8 cellular contexts compared by ENCODE assay signal in genomic region chr14:101876539-101876938, GRCh38.
DNase-seq lines count a peak whose midpoint lies in the region; ATAC-seq and TF ChIP-seq lines count a peak whose summit lies in the region.

No MANE protein-coding gene starts in this region.

- H3K27ac Mint-ChIP-seq in stimulated activated memory B cell treated with anti-CD40 and anti-IgM and Interleukin-4, amounts not matched to agents 10 μg/mL and 1 μg/mL and 100 μg/mL, for 72 hours = peak overlapping the region; percentile 60

- H3K4me1 Mint-ChIP-seq in stimulated activated memory B cell treated with anti-CD40 and anti-IgM and Interleukin-4, amounts not matched to agents 10 μg/mL and 1 μg/mL and 100 μg/mL, for 72 hours = peaks cover 86% of the 10 kb centered on the region

- H3K27me3 ChIP-seq in lower lobe of right lung (ENCODE audit: low read depth) (no peaks in the 10 kb centered on the region), SJCRH30 (no peaks in the 10 kb centered on the region)

- H3K4me1 ChIP-seq in lower lobe of right lung = peaks cover 34% of the 10 kb centered on the region
- peaks cover 27% of the 10 kb centered on the region for H3K4me1 ChIP-seq in SJCRH30

- intact Hi-C loops in lower lobe of right lung (cut with DNase I) = no loop called here

- H3K9me3 ChIP-seq in lower lobe of right lung (no peaks in the 10 kb centered on the region), SJCRH30 (replicated peaks) (no peaks in the 10 kb centered on the region)

- peak; percentile 85 for ATAC-seq in GM18867 (IDR thresholded peaks at IDR 0.05; ENCODE audit: unreplicated experiment)
- ATAC-seq in HG03025 (IDR thresholded peaks at IDR 0.05; ENCODE audit: low FRiP score, unreplicated experiment) = peak; percentile 87
- ATAC-seq in lower lobe of right lung = peak; percentile 78 to 85
- peak; percentile 100 for ATAC-seq in stimulated activated memory B cell treated with anti-CD40 and anti-IgM and Interleukin-4, amounts not matched to agents 10 μg/mL and 1 μg/mL and 100 μg/mL, for 72 hours

- H3K36me3 ChIP-seq in lower lobe of right lung (peaks cover 17% of the 10 kb centered on the region), SJCRH30 (peaks cover 3% of the 10 kb centered on the region; the same call in 1 of the 2 replicates)

- no peak for TF ChIP-seq CTCF in lower lobe of right lung (IDR thresholded peaks at IDR 0.05)

- DNase-seq in SHP77 treated with DMSO at 0.1 percent for 48 hours (lab: John Stamatoyannopoulos, UW) = peak; percentile 25
- DNase-seq in activated naive CD4-positive, alpha-beta T cell (lab: John Stamatoyannopoulos, UW) = peak in 3 of 4 experiments; percentile 13 to 20 (median 17)
- DNase-seq in lower lobe of right lung = peak; percentile 81
- no peak for DNase-seq in SJCRH30
- no peak for DNase-seq in H4 (ENCODE audit: low spot score)

- no peaks in the 10 kb centered on the region for H3K9me3 Mint-ChIP-seq in stimulated activated memory B cell treated with anti-CD40 and anti-IgM and Interleukin-4, amounts not matched to agents 10 μg/mL and 1 μg/mL and 100 μg/mL, for 72 hours

- no peaks in the 10 kb centered on the region for H3K27me3 Mint-ChIP-seq in stimulated activated memory B cell treated with anti-CD40 and anti-IgM and Interleukin-4, amounts not matched to agents 10 μg/mL and 1 μg/mL and 100 μg/mL, for 72 hours

- peak overlapping the region; percentile 57 for H3K4me3 Mint-ChIP-seq in stimulated activated memory B cell treated with anti-CD40 and anti-IgM and Interleukin-4, amounts not matched to agents 10 μg/mL and 1 μg/mL and 100 μg/mL, for 72 hours

- H3K36me3 Mint-ChIP-seq in stimulated activated memory B cell treated with anti-CD40 and anti-IgM and Interleukin-4, amounts not matched to agents 10 μg/mL and 1 μg/mL and 100 μg/mL, for 72 hours = peaks cover 21% of the 10 kb centered on the region

- H3K4me3 ChIP-seq in lower lobe of right lung (peak overlapping the region; percentile 11), SJCRH30 (no peak overlapping the region)

- H3K27ac ChIP-seq in lower lobe of right lung = peak overlapping the region; percentile 9
- H3K27ac ChIP-seq in SJCRH30 = no peak overlapping the region

Comparison
In these comparisons a context has a peak if more than half of its experiments do, and no peak if none do; other contexts are left out.
1. DNase-seq: peak in SHP77 treated with DMSO at 0.1 percent for 48 hours (single experiment), activated naive CD4-positive, alpha-beta T cell (3 of 4) and lower lobe of right lung (single experiment); none in SJCRH30 (0 of 2) and H4 (single experiment).
2. Peak in every context shown above with its lines, with median percentiles within 50 percentile points of each other: ATAC-seq.